Comparison of ENCODE assay signal across 30 cellular contexts in genomic region chr2:11019614-11020013, GRCh38.
"Had no signal": no experiment of that assay in that cellular context is flagged by ENCODE, and none has a peak within 500 bp of the region (broad histone marks: within the 10 kb centered on the region; RNA-seq: fewer than 3 reads in every experiment).

No MANE protein-coding gene starts in this region.

- H3K9me3 ChIP-seq: adrenal gland, body of pancreas, colonic mucosa, esophagus muscularis mucosa, gastrocnemius medialis had no signal

- H3K4me1 ChIP-seq: adrenal gland, colonic mucosa, esophagus muscularis mucosa, foreskin keratinocyte, gastrocnemius medialis had no signal

- H3K27me3 ChIP-seq: body of pancreas, colonic mucosa had no signal

- H3K4me3 ChIP-seq: adrenal gland, body of pancreas, colonic mucosa, esophagus muscularis mucosa, gastrocnemius medialis had no signal

- H3K27ac ChIP-seq: adrenal gland, body of pancreas, colonic mucosa, esophagus muscularis mucosa, foreskin keratinocyte, gastrocnemius medialis had no signal

- H3K27ac Mint-ChIP-seq: activated CD4-positive, alpha-beta memory T cell treated with anti-CD3 and anti-CD28 coated beads, Interleukin-2, amount 10 ng/mL, durations not matched to agents 7 days and 5 days; activated CD4-positive, alpha-beta T cell treated with anti-CD3 and anti-CD28 coated beads for 36 hours; activated CD4-positive, alpha-beta T cell treated with anti-CD3 and anti-CD28 coated beads, Interleukin-2, amount 10 ng/mL, durations not matched to agents 7 days and 5 days; activated naive CD4-positive, alpha-beta T cell treated with anti-CD3 and anti-CD28 coated beads for 36 hours; activated naive CD4-positive, alpha-beta T cell treated with anti-CD3 and anti-CD28 coated beads, Interleukin-2, amount 50 U/mL, for 24 hours; activated naive CD8-positive, alpha-beta T cell treated with anti-CD3 and anti-CD28 coated beads for 36 hours; activated naive CD8-positive, alpha-beta T cell treated with anti-CD3 and anti-CD28 coated beads, Interleukin-2, amount 50 U/mL, for 24 hours; activated T-helper 1 cell treated with anti-CD3 and anti-CD28 coated beads, Interleukin-12 subunit alpha, Interleukin-12 subunit beta, Interleukin-2, Interleukin-4 antibody, amounts not matched to agents 30 ng/mL and 10 ng/mL and 1 ng/mL, durations not matched to agents 14 hours and 24 hours and 36 hours; activated T-helper 2 cell treated with anti-CD3 and anti-CD28 coated beads, Interferon-gamma antibody, Interleukin-2, Interleukin-4, amounts not matched to agents 10 μg/mL and 5 μg/mL and 100 μg/mL, durations not matched to agents 14 hours and 24 hours and 36 hours; T-helper 17 cell; T-helper 2 cell treated with Interferon-gamma antibody and Interleukin-4, amounts not matched to agents 5 μg/mL and 100 μg/mL, for 36 hours had no signal

- H3K4me3 Mint-ChIP-seq: activated CD4-positive, alpha-beta memory T cell treated with anti-CD3 and anti-CD28 coated beads, Interleukin-2, amount 10 ng/mL, durations not matched to agents 7 days and 5 days; activated CD4-positive, alpha-beta T cell treated with anti-CD3 and anti-CD28 coated beads for 36 hours; activated CD4-positive, alpha-beta T cell treated with anti-CD3 and anti-CD28 coated beads, Interleukin-2, amount 10 ng/mL, durations not matched to agents 7 days and 5 days; activated naive CD4-positive, alpha-beta T cell treated with anti-CD3 and anti-CD28 coated beads for 36 hours; activated naive CD4-positive, alpha-beta T cell treated with anti-CD3 and anti-CD28 coated beads, Interleukin-2, amount 50 U/mL, for 24 hours; activated naive CD8-positive, alpha-beta T cell treated with anti-CD3 and anti-CD28 coated beads for 36 hours; activated naive CD8-positive, alpha-beta T cell treated with anti-CD3 and anti-CD28 coated beads, Interleukin-2, amount 50 U/mL, for 24 hours; activated T-helper 1 cell treated with anti-CD3 and anti-CD28 coated beads, Interleukin-12 subunit alpha, Interleukin-12 subunit beta, Interleukin-2, Interleukin-4 antibody, amounts not matched to agents 30 ng/mL and 10 ng/mL and 1 ng/mL, durations not matched to agents 14 hours and 24 hours and 36 hours; T-helper 17 cell; T-helper 2 cell treated with Interferon-gamma antibody and Interleukin-4, amounts not matched to agents 5 μg/mL and 100 μg/mL, for 36 hours had no signal

- H3K9me3 Mint-ChIP-seq: activated CD4-positive, alpha-beta memory T cell treated with anti-CD3 and anti-CD28 coated beads, Interleukin-2, amount 10 ng/mL, durations not matched to agents 7 days and 5 days; activated CD4-positive, alpha-beta T cell treated with anti-CD3 and anti-CD28 coated beads, Interleukin-2, amount 10 ng/mL, durations not matched to agents 7 days and 5 days; activated naive CD4-positive, alpha-beta T cell treated with anti-CD3 and anti-CD28 coated beads for 36 hours; activated naive CD4-positive, alpha-beta T cell treated with anti-CD3 and anti-CD28 coated beads, Interleukin-2, amount 50 U/mL, for 24 hours; activated naive CD8-positive, alpha-beta T cell treated with anti-CD3 and anti-CD28 coated beads for 36 hours; activated naive CD8-positive, alpha-beta T cell treated with anti-CD3 and anti-CD28 coated beads, Interleukin-2, amount 50 U/mL, for 24 hours; activated T-helper 1 cell treated with anti-CD3 and anti-CD28 coated beads, Interleukin-12 subunit alpha, Interleukin-12 subunit beta, Interleukin-2, Interleukin-4 antibody, amounts not matched to agents 30 ng/mL and 10 ng/mL and 1 ng/mL, durations not matched to agents 14 hours and 24 hours and 36 hours; activated T-helper 2 cell treated with anti-CD3 and anti-CD28 coated beads, Interferon-gamma antibody, Interleukin-2, Interleukin-4, amounts not matched to agents 10 μg/mL and 5 μg/mL and 100 μg/mL, durations not matched to agents 14 hours and 24 hours and 36 hours; T-helper 2 cell treated with Interferon-gamma antibody and Interleukin-4, amounts not matched to agents 5 μg/mL and 100 μg/mL, for 36 hours had no signal

- H3K36me3 Mint-ChIP-seq: activated naive CD4-positive, alpha-beta T cell treated with anti-CD3 and anti-CD28 coated beads, Interleukin-2, amount 50 U/mL, for 24 hours; activated naive CD8-positive, alpha-beta T cell treated with anti-CD3 and anti-CD28 coated beads for 36 hours had no signal

- H3K4me1 Mint-ChIP-seq: activated CD4-positive, alpha-beta memory T cell treated with anti-CD3 and anti-CD28 coated beads, Interleukin-2, amount 10 ng/mL, durations not matched to agents 7 days and 5 days; activated CD4-positive, alpha-beta T cell treated with anti-CD3 and anti-CD28 coated beads for 36 hours; activated CD4-positive, alpha-beta T cell treated with anti-CD3 and anti-CD28 coated beads, Interleukin-2, amount 10 ng/mL, durations not matched to agents 7 days and 5 days; activated naive CD4-positive, alpha-beta T cell treated with anti-CD3 and anti-CD28 coated beads, Interleukin-2, amount 50 U/mL, for 24 hours; activated naive CD8-positive, alpha-beta T cell treated with anti-CD3 and anti-CD28 coated beads for 36 hours; activated naive CD8-positive, alpha-beta T cell treated with anti-CD3 and anti-CD28 coated beads, Interleukin-2, amount 50 U/mL, for 24 hours had no signal

- DNase-seq: activated CD4-positive, alpha-beta memory T cell treated with anti-CD3 and anti-CD28 coated beads, Interleukin-2, amount 10 ng/mL, durations not matched to agents 7 days and 5 days; activated CD4-positive, alpha-beta T cell treated with anti-CD3 and anti-CD28 coated beads for 36 hours; activated CD4-positive, alpha-beta T cell treated with anti-CD3 and anti-CD28 coated beads, Interleukin-2, amount 10 ng/mL, durations not matched to agents 7 days and 5 days; activated CD4-positive, alpha-beta T cell treated with anti-CD3 and anti-CD28 coated beads, Interleukin-2, amount 50 U/mL, for 4 hours; activated CD4-positive, CD25-positive, alpha-beta regulatory T cell; activated CD4-positive, CD25-positive, alpha-beta regulatory T cell treated with anti-CD3 and anti-CD28 coated beads, Interleukin-2, amount 50 U/mL, for 72 hours; activated CD8-positive, alpha-beta memory T cell treated with anti-CD3 and anti-CD28 coated beads for 24 hours; activated effector memory CD4-positive, alpha-beta T cell treated with anti-CD3 and anti-CD28 coated beads, Interleukin-2, amount 50 U/mL, for 16 hours; activated naive CD4-positive, alpha-beta T cell treated with anti-CD3 and anti-CD28 coated beads for 36 hours; activated naive CD8-positive, alpha-beta T cell treated with anti-CD3 and anti-CD28 coated beads for 36 hours; activated naive CD8-positive, alpha-beta T cell treated with anti-CD3 and anti-CD28 coated beads, Interleukin-2, amount 50 U/mL, for 24 hours; activated T-cell treated with anti-CD3 and anti-CD28 coated beads, Interleukin-2, amount 50 U/mL, for 48 hours; amygdala; aorta; body of pancreas; central memory CD4-positive, alpha-beta T cell; cerebellar nuclear complex; colonic mucosa; effector memory CD4-positive, alpha-beta T cell; erythroblast; foreskin keratinocyte; gastrocnemius medialis; T-helper 1 cell; T-helper 17 cell had no signal

- ATAC-seq: activated CD4-positive, alpha-beta T cell treated with anti-CD3 and anti-CD28 coated beads for 36 hours; activated naive CD8-positive, alpha-beta T cell treated with anti-CD3 and anti-CD28 coated beads, Interleukin-2, amount 50 U/mL, for 24 hours; body of pancreas; foreskin keratinocyte; gastrocnemius medialis; T-helper 17 cell had no signal

- H3K36me3 ChIP-seq: adrenal gland, colonic mucosa, esophagus muscularis mucosa, gastrocnemius medialis had no signal
